ENCODE assay signal across 11 cellular contexts in genomic region chrX:19824603-19825002, GRCh38.
DNase-seq lines count a peak whose midpoint lies in the region; ATAC-seq and TF ChIP-seq lines count a peak whose summit lies in the region.
"Had no signal": no experiment of that assay in that cellular context is flagged by ENCODE, and none has a peak within 500 bp of the region (broad histone marks: within the 10 kb centered on the region; RNA-seq: fewer than 3 reads in every experiment).

No MANE protein-coding gene starts in this region.

- no peak overlapping the region for H3K4me3 Mint-ChIP-seq in stimulated activated effector memory CD8-positive, alpha-beta T cell treated with anti-CD3 and anti-CD28 coated beads, Interleukin-12 subunit alpha, Interleukin-12 subunit beta, amount 100 ng/mL, for 72 hours
- H3K4me3 Mint-ChIP-seq in endodermal cell: no peak overlapping the region

- H3K27me3 Mint-ChIP-seq in endodermal cell (ENCODE audit: insufficient read depth): no peaks in the 10 kb centered on the region

- H3K27ac Mint-ChIP-seq in stimulated activated effector memory CD8-positive, alpha-beta T cell treated with anti-CD3 and anti-CD28 coated beads, Interleukin-12 subunit alpha, Interleukin-12 subunit beta, amount 100 ng/mL, for 72 hours: no peak overlapping the region
- no peak overlapping the region for H3K27ac Mint-ChIP-seq in endodermal cell

- H3K9me3 Mint-ChIP-seq in stimulated activated effector memory CD8-positive, alpha-beta T cell treated with anti-CD3 and anti-CD28 coated beads, Interleukin-12 subunit alpha, Interleukin-12 subunit beta, amount 100 ng/mL, for 72 hours: peaks cover 3% of the 10 kb centered on the region
- peaks cover 69% of the 10 kb centered on the region for H3K9me3 Mint-ChIP-seq in endodermal cell

- H3K9me3 ChIP-seq in endodermal cell (ENCODE audit: control insufficient read depth, low read length): peaks cover 6% of the 10 kb centered on the region
- H3K9me3 ChIP-seq: vagina had no signal

- peak; percentile 34 for DNase-seq in activated T-cell treated with anti-CD3 and anti-CD28 coated beads for 4 hours
- DNase-seq in activated T-cell treated with anti-CD3 and anti-CD28 coated beads, Interleukin-2, amount 50 U/mL, for 1 hour: no peak
- peak; percentile 58 for DNase-seq in activated CD8-positive, alpha-beta memory T cell treated with anti-CD3 and anti-CD28 coated beads, Interleukin-2, amount 50 U/mL, for 4 hours
- peak; percentile 67 for DNase-seq in iris pigment epithelial cell (ENCODE audit: low read depth)
- DNase-seq in stimulated activated effector memory CD8-positive, alpha-beta T cell treated with anti-CD3 and anti-CD28 coated beads, Interleukin-12 subunit alpha, Interleukin-12 subunit beta, amount 100 ng/mL, for 72 hours (ENCODE audit: low spot score in 2 of 2): no peak
- DNase-seq in endodermal cell: no peak
- DNase-seq: GDM1 had no signal

- no peak overlapping the region for H3K27ac ChIP-seq in endodermal cell (ENCODE audit: low read depth, low read length)
- H3K27ac ChIP-seq: KMS-11, vagina had no signal

- H3K4me1 Mint-ChIP-seq in stimulated activated effector memory CD8-positive, alpha-beta T cell treated with anti-CD3 and anti-CD28 coated beads, Interleukin-12 subunit alpha, Interleukin-12 subunit beta, amount 100 ng/mL, for 72 hours: peaks cover 7% of the 10 kb centered on the region
- peaks cover 2% of the 10 kb centered on the region for H3K4me1 Mint-ChIP-seq in endodermal cell

- H3K4me1 ChIP-seq in endodermal cell (ENCODE audit: control insufficient read depth, insufficient read depth, low read length): no peaks in the 10 kb centered on the region
- H3K4me1 ChIP-seq: vagina had no signal

- TF ChIP-seq CTCF in endodermal cell (conservative IDR thresholded peaks at IDR 0.05): no peak

- H3K4me3 ChIP-seq in endodermal cell (ENCODE audit: low read length): no peak overlapping the region
- H3K4me3 ChIP-seq: vagina had no signal

- no peaks in the 10 kb centered on the region for H3K36me3 Mint-ChIP-seq in stimulated activated effector memory CD8-positive, alpha-beta T cell treated with anti-CD3 and anti-CD28 coated beads, Interleukin-12 subunit alpha, Interleukin-12 subunit beta, amount 100 ng/mL, for 72 hours
- no peaks in the 10 kb centered on the region for H3K36me3 Mint-ChIP-seq in endodermal cell (ENCODE audit: low read depth)

- no peaks in the 10 kb centered on the region for H3K36me3 ChIP-seq in endodermal cell (ENCODE audit: control insufficient read depth, insufficient read depth, low read length)
- H3K36me3 ChIP-seq: vagina had no signal

- H3K9ac ChIP-seq in endodermal cell (ENCODE audit: extremely low read depth, low read length, poor library complexity, severe bottlenecking): no peak overlapping the region
- H3K9ac ChIP-seq: KMS-11 had no signal

- 89% methylated on average over 4 of the region's 4 CpGs; no CpG with 5 or more reads in 1 of the 2 experiments for WGBS in endodermal cell (ENCODE audit: insufficient coverage in 1 of 2, insufficient read length in 1 of 2), 2 experiments

- TF ChIP-seq POLR2A in GM18505 (IDR thresholded peaks at IDR 0.05; ENCODE audit: borderline replicate concordance, extremely low read depth, insufficient read depth, insufficient read length): no peak

- no peaks in the 10 kb centered on the region for H3K27me3 ChIP-seq in endodermal cell (ENCODE audit: control insufficient read depth, insufficient read depth, low read length, poor library complexity, severe bottlenecking)
- H3K27me3 ChIP-seq: vagina had no signal

- ATAC-seq in stimulated activated effector memory CD8-positive, alpha-beta T cell treated with anti-CD3 and anti-CD28 coated beads, Interleukin-12 subunit alpha, Interleukin-12 subunit beta, amount 100 ng/mL, for 72 hours: peak; percentile 86
- ATAC-seq in GM18505 (IDR thresholded peaks at IDR 0.05; ENCODE audit: unreplicated experiment): no peak
- no peak for ATAC-seq in HG03457 (IDR thresholded peaks at IDR 0.05; ENCODE audit: unreplicated experiment)

Comparison
In these comparisons a context has a peak if more than half of its experiments do, and no peak if none do; other contexts are left out.
1. DNase-seq: peak in activated T-cell treated with anti-CD3 and anti-CD28 coated beads for 4 hours (single experiment), activated CD8-positive, alpha-beta memory T cell treated with anti-CD3 and anti-CD28 coated beads, Interleukin-2, amount 50 U/mL, for 4 hours (single experiment) and iris pigment epithelial cell (single experiment); none in activated T-cell treated with anti-CD3 and anti-CD28 coated beads, Interleukin-2, amount 50 U/mL, for 1 hour (single experiment), stimulated activated effector memory CD8-positive, alpha-beta T cell treated with anti-CD3 and anti-CD28 coated beads, Interleukin-12 subunit alpha, Interleukin-12 subunit beta, amount 100 ng/mL, for 72 hours (0 of 2) and endodermal cell (single experiment).